In the genomic region with DNA sequence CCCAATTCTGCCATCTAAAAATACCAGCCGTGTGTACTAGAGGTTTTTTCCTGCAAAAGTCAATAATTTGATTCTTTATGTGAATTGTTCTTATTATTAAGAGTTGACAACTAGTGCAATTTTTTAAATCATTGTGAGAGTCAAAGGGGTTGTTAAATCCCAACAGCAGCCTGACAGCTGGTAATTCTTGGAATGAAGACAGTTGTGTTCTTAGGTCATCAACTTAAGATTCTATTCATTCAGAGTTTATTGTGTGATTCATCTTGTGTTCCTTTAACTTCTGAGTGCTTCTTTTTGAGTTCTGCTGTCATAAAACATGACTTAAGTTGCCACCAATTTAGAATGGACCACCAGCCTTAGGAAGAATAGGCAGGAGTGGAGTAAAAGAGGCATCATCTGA, we compare ENCODE assay signal across 25 cellular contexts.
"Had no signal": no experiment of that assay in that cellular context is flagged by ENCODE, and none has a peak within 500 bp of the region (broad histone marks: within the 10 kb centered on the region; RNA-seq: fewer than 3 reads in every experiment).

No MANE protein-coding gene starts in this region.

- H3K9me3 Mint-ChIP-seq: memory B cell had no signal

- H3K36me3 Mint-ChIP-seq: memory B cell; natural killer cell treated with Interleukin-12 subunit alpha and Interleukin-12 subunit beta and Interleukin-15 and Interleukin-18, amount 100 ng/mL, for 72 hours; stimulated activated naive B cell treated with anti-CD40 and anti-IgM and Interleukin-4, amounts not matched to agents 10 μg/mL and 1 μg/mL and 100 μg/mL, for 72 hours had no signal

- H3K4me3 Mint-ChIP-seq: dendritic cell treated with granulocyte-macrophage colony-stimulating factor and Interleukin-4, amounts not matched to agents 40 ng/mL and 50 ng/mL, for 4 days; endodermal cell; memory B cell; natural killer cell treated with Interleukin-12 subunit alpha and Interleukin-12 subunit beta and Interleukin-15 and Interleukin-18, amount 100 ng/mL, for 72 hours; stimulated activated naive B cell treated with anti-CD40 and anti-IgM and Interleukin-4, amounts not matched to agents 10 μg/mL and 1 μg/mL and 100 μg/mL, for 72 hours; stimulated activated naive CD8-positive, alpha-beta T cell treated with anti-CD3 and anti-CD28 coated beads, Interleukin-15, Interleukin-2, amounts not matched to agents 100 ng/mL and 50 ng/mL, for 24 hours had no signal

- H3K27me3 Mint-ChIP-seq: dendritic cell treated with granulocyte-macrophage colony-stimulating factor and Interleukin-4, amounts not matched to agents 40 ng/mL and 50 ng/mL, for 4 days; memory B cell; natural killer cell treated with Interleukin-12 subunit alpha and Interleukin-12 subunit beta and Interleukin-15 and Interleukin-18, amount 100 ng/mL, for 72 hours; stimulated activated naive B cell treated with anti-CD40 and anti-IgM and Interleukin-4, amounts not matched to agents 10 μg/mL and 1 μg/mL and 100 μg/mL, for 72 hours; stimulated activated naive CD8-positive, alpha-beta T cell treated with anti-CD3 and anti-CD28 coated beads, Interleukin-15, Interleukin-2, amounts not matched to agents 100 ng/mL and 50 ng/mL, for 24 hours had no signal

- DNase-seq: effector CD8-positive, alpha-beta T cell; endodermal cell; foreskin keratinocyte; heart left ventricle; kidney; nucleus accumbens; sigmoid colon; spleen; stimulated activated CD4-positive, alpha-beta T cell treated with anti-CD3 and anti-CD28 coated beads, Interleukin-4, amount 100 ng/mL, for 4 hours; stimulated activated naive B cell treated with anti-CD40 and anti-IgM and Interleukin-4, amounts not matched to agents 10 μg/mL and 1 μg/mL and 100 μg/mL, for 72 hours had no signal

- H3K27ac Mint-ChIP-seq: dendritic cell treated with granulocyte-macrophage colony-stimulating factor and Interleukin-4, amounts not matched to agents 40 ng/mL and 50 ng/mL, for 4 days; endodermal cell; memory B cell; natural killer cell treated with Interleukin-12 subunit alpha and Interleukin-12 subunit beta and Interleukin-15 and Interleukin-18, amount 100 ng/mL, for 72 hours; stimulated activated naive B cell treated with anti-CD40 and anti-IgM and Interleukin-4, amounts not matched to agents 10 μg/mL and 1 μg/mL and 100 μg/mL, for 72 hours; stimulated activated naive CD8-positive, alpha-beta T cell treated with anti-CD3 and anti-CD28 coated beads, Interleukin-15, Interleukin-2, amounts not matched to agents 100 ng/mL and 50 ng/mL, for 24 hours had no signal

- H3K4me1 ChIP-seq: colonic mucosa, esophagus muscularis mucosa, foreskin keratinocyte, gastroesophageal sphincter, prostate gland, right atrium auricular region, spleen had no signal

- H3K9me3 ChIP-seq: colonic mucosa, esophagus muscularis mucosa, gastroesophageal sphincter, prostate gland, right atrium auricular region, sigmoid colon, thoracic aorta, transverse colon had no signal

- ATAC-seq: foreskin keratinocyte; gastroesophageal sphincter; left lobe of liver; natural killer cell treated with Interleukin-12 subunit alpha and Interleukin-12 subunit beta and Interleukin-15 and Interleukin-18, amount 100 ng/mL, for 72 hours; stimulated activated naive B cell treated with anti-CD40 and anti-IgM and Interleukin-4, amounts not matched to agents 10 μg/mL and 1 μg/mL and 100 μg/mL, for 72 hours had no signal

- H3K36me3 ChIP-seq: colonic mucosa, esophagus muscularis mucosa, gastroesophageal sphincter, heart left ventricle, prostate gland, right atrium auricular region, sigmoid colon, spleen, thoracic aorta, transverse colon had no signal

- H3K4me1 Mint-ChIP-seq: endodermal cell had no signal

- H3K4me3 ChIP-seq: colonic mucosa, esophagus muscularis mucosa, gastroesophageal sphincter, heart left ventricle, hepatocyte, lung, prostate gland, right atrium auricular region, sigmoid colon, skin epidermis, spleen, thoracic aorta, transverse colon had no signal

- H3K27me3 ChIP-seq: colonic mucosa, esophagus muscularis mucosa, foreskin keratinocyte, gastroesophageal sphincter, heart left ventricle, hepatocyte, right atrium auricular region, sigmoid colon, spleen, transverse colon had no signal

- H3K27ac ChIP-seq: colonic mucosa, esophagus muscularis mucosa, foreskin keratinocyte, gastroesophageal sphincter, heart left ventricle, hepatocyte, prostate gland, right atrium auricular region, sigmoid colon, skin epidermis, spleen, thoracic aorta, transverse colon had no signal

- H3K79me2 ChIP-seq: hepatocyte had no signal

- H3K4me2 ChIP-seq: hepatocyte had no signal

- H2AFZ ChIP-seq: hepatocyte had no signal
